15 cellular contexts compared by ENCODE assay signal in the genomic region with DNA sequence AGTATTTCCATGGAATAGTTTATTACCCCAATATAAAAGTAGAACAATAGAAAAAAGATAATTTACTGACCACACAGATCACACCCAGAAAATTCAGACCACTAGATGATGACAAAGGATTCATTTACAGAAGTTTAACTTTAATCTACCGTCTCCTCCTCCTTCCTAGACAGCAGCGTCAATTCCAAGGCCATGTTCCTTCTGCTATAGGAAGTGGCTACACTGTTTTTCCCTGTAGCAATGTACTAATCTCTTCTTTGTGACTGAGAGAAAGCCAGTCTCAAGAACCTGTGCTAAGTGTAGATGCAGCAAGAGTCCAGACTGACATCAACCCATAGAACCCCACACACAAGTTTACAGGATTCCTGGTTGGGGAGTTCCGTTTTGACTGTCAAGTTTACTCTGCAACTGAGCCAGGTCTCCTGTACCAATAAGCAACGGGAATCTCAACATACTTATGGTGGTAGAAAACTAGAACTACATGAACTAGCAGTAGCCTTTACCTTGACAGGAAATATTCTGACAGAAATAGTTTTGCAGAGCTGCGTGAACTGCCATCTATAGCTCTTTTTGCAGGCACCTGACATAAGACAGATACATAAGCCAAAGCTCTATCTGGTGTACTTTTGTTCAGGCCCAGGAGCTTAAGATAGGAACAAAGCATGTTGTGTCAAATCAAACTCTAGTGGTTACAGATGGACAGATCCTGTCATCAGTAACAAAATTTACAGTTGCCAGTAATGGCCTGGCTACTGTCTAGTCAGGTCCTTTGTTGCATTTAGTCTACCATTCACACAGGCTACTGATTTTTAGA. TPM values are rescaled to one million over a fixed set of nuclear protein-coding genes. Genes with fewer than 3 reads are reported as not detected.
DNase-seq lines count a peak whose midpoint lies in the region; ATAC-seq and TF ChIP-seq lines count a peak whose summit lies in the region.
"Had no signal": no experiment of that assay in that cellular context is flagged by ENCODE, and none has a peak within 500 bp of the region (broad histone marks: within the 10 kb centered on the region; RNA-seq: fewer than 3 reads in every experiment).

No MANE protein-coding gene starts in this region.

- peak; percentile 46 for ATAC-seq in GM21717 (IDR thresholded peaks at IDR 0.05; ENCODE audit: unreplicated experiment)
- ATAC-seq in memory B cell (ENCODE audit: low read depth): peak; percentile 49
- no peak for ATAC-seq in HG02973 (IDR thresholded peaks at IDR 0.05; ENCODE audit: unreplicated experiment)
- no peak for ATAC-seq in GM21515 (IDR thresholded peaks at IDR 0.05; ENCODE audit: unreplicated experiment)
- ATAC-seq: CD8-positive, alpha-beta T cell had no signal

- DNase-seq in SK-MEL-5 (ENCODE audit: low read depth, low spot score): peak; percentile 57
- DNase-seq in memory B cell (ENCODE audit: low spot score in 2 of 2): peak in 1 of 2 donors; percentile 13
- no peak for DNase-seq in central memory CD4-positive, alpha-beta T cell
- no peak for DNase-seq in NCI-H146 treated with DMSO at 0.1 percent for 48 hours (lab: John Stamatoyannopoulos, UW; ENCODE audit: unreplicated experiment)
- DNase-seq: activated CD8-positive, alpha-beta memory T cell treated with anti-CD3 and anti-CD28 coated beads, Interleukin-2, amount 50 U/mL, for 4 hours; CD8-positive, alpha-beta T cell; foreskin fibroblast; NCI-H2081 treated with DMSO at 0.1 percent for 48 hours; sigmoid colon; SW 1271 had no signal

- peaks cover 40% of the 10 kb centered on the region for H3K4me1 Mint-ChIP-seq in memory B cell

- in situ Hi-C loops in SK-MEL-5 (cut with HindIII; ENCODE audit: low pct_unique_long_range_greater_than_20kb, low sequenced_read_pairs): no loop called here

- 0 out of 3 replicates have a peak, but pooled peaks have one; percentile 10 for TF ChIP-seq CTCF in GM12872 (IDR thresholded peaks at IDR 0.05; ENCODE audit: insufficient read depth, low read depth, low read length)

- peaks cover 5% of the 10 kb centered on the region for H3K36me3 Mint-ChIP-seq in memory B cell

- no peaks in the 10 kb centered on the region for H3K27me3 Mint-ChIP-seq in memory B cell
- H3K27me3 Mint-ChIP-seq: central memory CD8-positive, alpha-beta T cell had no signal

- peak overlapping the region; percentile 49 for H3K4me3 Mint-ChIP-seq in memory B cell
- H3K4me3 Mint-ChIP-seq: CD8-positive, alpha-beta T cell; central memory CD8-positive, alpha-beta T cell had no signal

- H3K9me3 Mint-ChIP-seq in memory B cell: no peaks in the 10 kb centered on the region
- H3K9me3 Mint-ChIP-seq: CD8-positive, alpha-beta T cell; central memory CD8-positive, alpha-beta T cell had no signal

- H3K27ac Mint-ChIP-seq in memory B cell: peak overlapping the region; percentile 91
- H3K27ac Mint-ChIP-seq: CD8-positive, alpha-beta T cell had no signal

RNA-seq across cellular contexts. Expression of gene MRTFA, which starts 42.9 kb away (rescaled TPM):
- 10.5 and 16.4 TPM in 2 replicates for total RNA-seq in SK-MEL-5 (2014; rRNA removed; shearing (Covaris generic))
- polyA plus RNA-seq in SK-MEL-5 (2015; cell fraction: cytosol; rRNA removed): 33.4 and 53.2 TPM in 2 replicates
- polyA plus RNA-seq in SK-MEL-5 (2015; cell fraction: nucleus; rRNA removed): 8.0 and 12.9 TPM in 2 replicates

Comparison
In these comparisons a context has a peak if more than half of its experiments do, and no peak if none do; other contexts are left out.
1. ATAC-seq: peak in GM21717 (single experiment) and memory B cell (single experiment); none in HG02973 (single experiment) and GM21515 (single experiment).